ENCODE assay signal across 22 cellular contexts in the genomic region with DNA sequence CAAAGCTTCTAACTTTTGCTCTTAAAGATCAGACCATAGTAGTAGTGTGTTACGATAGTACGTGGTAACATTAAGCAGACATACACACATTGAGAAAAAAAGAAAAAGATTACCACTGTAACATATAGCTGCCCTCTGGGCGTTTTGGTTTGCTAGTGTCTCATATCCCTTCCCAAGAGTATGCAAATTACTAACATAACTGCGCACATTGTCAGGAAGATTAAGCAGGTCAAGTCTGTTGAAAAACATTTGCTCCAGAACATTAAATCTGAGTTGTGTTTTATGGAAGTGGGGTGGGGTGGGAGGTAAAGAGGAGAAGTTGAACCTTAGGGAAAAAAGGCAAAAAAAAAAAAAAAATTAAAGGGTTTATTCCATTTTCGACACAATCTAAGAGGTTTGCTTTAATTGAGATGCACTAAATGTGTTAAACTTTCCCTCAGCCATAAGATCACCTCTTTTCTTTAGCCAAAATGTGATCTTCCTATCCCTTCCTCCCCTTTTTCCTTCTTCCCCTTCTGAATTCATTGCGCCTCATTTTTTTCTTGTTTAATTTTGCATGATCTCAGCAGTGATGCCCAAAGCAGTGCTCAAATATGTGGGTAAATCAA. TPM values are rescaled to one million over a fixed set of nuclear protein-coding genes. Genes with fewer than 3 reads are reported as not detected.
DNase-seq lines count a peak whose midpoint lies in the region; ATAC-seq, FAIRE-seq and TF ChIP-seq lines count a peak whose summit lies in the region.
"Had no signal": no experiment of that assay in that cellular context is flagged by ENCODE, and none has a peak within 500 bp of the region (broad histone marks: within the 10 kb centered on the region; RNA-seq: fewer than 3 reads in every experiment).

No MANE protein-coding gene starts in this region.

- intact Hi-C loops in activated CD4-positive, alpha-beta memory T cell treated with anti-CD3 and anti-CD28 coated beads for 36 hours (cut with micrococcal nuclease): loop anchor here (5.0 kb wide), 2 partner anchors 110 to 280 kb away; a partner anchor contains a TSS
- intact Hi-C loops in Caco-2 (cut with micrococcal nuclease; ENCODE audit: unreplicated experiment): loop anchor here (5.0 to 10.0 kb wide), 2 partner anchors 212 to 315 kb away; no protein-coding TSS in a partner anchor
- intact Hi-C loops in activated T-helper 1 cell treated with anti-CD3 and anti-CD28 coated beads, Interleukin-12 subunit alpha, Interleukin-12 subunit beta, Interleukin-2, Interleukin-4 antibody, amounts not matched to agents 30 ng/mL and 10 ng/mL and 1 ng/mL, durations not matched to agents 14 hours and 24 hours and 36 hours (cut with micrococcal nuclease): loop anchor here (5.0 to 10.0 kb wide), 3 partner anchors 225 to 468 kb away; a partner anchor contains a TSS

- no peak for TF ChIP-seq CTCF in Caco-2 (IDR thresholded peaks at IDR 0.05; ENCODE audit: insufficient read depth in 1 of 2, low read depth in 1 of 2, low read length in 1 of 2, severe bottlenecking in 1 of 2, unreplicated experiment in 1 of 2)
- TF ChIP-seq CTCF in nephron progenitor cell (IDR thresholded peaks at IDR 0.05): no peak

- H3K4me3 ChIP-seq in Caco-2 (ENCODE audit: low read depth, low read length): no peak overlapping the region

- no peaks in the 10 kb centered on the region for H3K27me3 ChIP-seq in Caco-2 (replicated peaks; ENCODE audit: control insufficient read depth, insufficient read depth, low read length)
- H3K27me3 ChIP-seq: MG63, SJCRH30 had no signal

- peaks cover 3% of the 10 kb centered on the region for H3K36me3 Mint-ChIP-seq in activated CD4-positive, alpha-beta memory T cell treated with anti-CD3 and anti-CD28 coated beads, Interleukin-2, amount 10 ng/mL, durations not matched to agents 7 days and 5 days (ENCODE audit: low read depth)
- peaks cover 3% of the 10 kb centered on the region for H3K36me3 Mint-ChIP-seq in activated CD4-positive, alpha-beta memory T cell treated with anti-CD3 and anti-CD28 coated beads for 36 hours
- H3K36me3 Mint-ChIP-seq in Caco-2 (ENCODE audit: insufficient read depth, unreplicated experiment): no peaks in the 10 kb centered on the region
- peaks cover 3% of the 10 kb centered on the region for H3K36me3 Mint-ChIP-seq in activated T-helper 1 cell treated with anti-CD3 and anti-CD28 coated beads, Interleukin-12 subunit alpha, Interleukin-12 subunit beta, Interleukin-2, Interleukin-4 antibody, amounts not matched to agents 30 ng/mL and 10 ng/mL and 1 ng/mL, durations not matched to agents 14 hours and 24 hours and 36 hours (ENCODE audit: low read depth)
- no peaks in the 10 kb centered on the region for H3K36me3 Mint-ChIP-seq in nephron progenitor cell (ENCODE audit: low read depth)
- H3K36me3 Mint-ChIP-seq: naive B cell had no signal

- no peaks in the 10 kb centered on the region for H3K36me3 ChIP-seq in Caco-2 (ENCODE audit: control insufficient read depth, insufficient read depth, low read length)
- H3K36me3 ChIP-seq: MG63, prostate gland, SJCRH30 had no signal

- peaks cover 50% of the 10 kb centered on the region for H3K4me1 Mint-ChIP-seq in activated CD4-positive, alpha-beta memory T cell treated with anti-CD3 and anti-CD28 coated beads, Interleukin-2, amount 10 ng/mL, durations not matched to agents 7 days and 5 days
- peaks cover 42% of the 10 kb centered on the region for H3K4me1 Mint-ChIP-seq in activated CD4-positive, alpha-beta memory T cell treated with anti-CD3 and anti-CD28 coated beads for 36 hours (ENCODE audit: low read depth)
- peaks cover 16% of the 10 kb centered on the region for H3K4me1 Mint-ChIP-seq in Caco-2 (ENCODE audit: low read depth, unreplicated experiment)
- H3K4me1 Mint-ChIP-seq in activated T-helper 1 cell treated with anti-CD3 and anti-CD28 coated beads, Interleukin-12 subunit alpha, Interleukin-12 subunit beta, Interleukin-2, Interleukin-4 antibody, amounts not matched to agents 30 ng/mL and 10 ng/mL and 1 ng/mL, durations not matched to agents 14 hours and 24 hours and 36 hours (ENCODE audit: low read depth): peaks cover 62% of the 10 kb centered on the region
- H3K4me1 Mint-ChIP-seq in nephron progenitor cell: peaks cover 72% of the 10 kb centered on the region

- no peak for ATAC-seq in HG03342 (IDR thresholded peaks at IDR 0.05; ENCODE audit: unreplicated experiment)
- ATAC-seq: activated CD4-positive, alpha-beta T cell treated with anti-CD3 and anti-CD28 coated beads for 36 hours; foreskin keratinocyte had no signal

- no TSS peak for BruUV-seq in Caco-2 (replicated peaks; lab: Mats Ljungman, UMichigan)

- H3K9me3 Mint-ChIP-seq in activated CD4-positive, alpha-beta memory T cell treated with anti-CD3 and anti-CD28 coated beads, Interleukin-2, amount 10 ng/mL, durations not matched to agents 7 days and 5 days: no peaks in the 10 kb centered on the region
- H3K9me3 Mint-ChIP-seq in activated CD4-positive, alpha-beta memory T cell treated with anti-CD3 and anti-CD28 coated beads for 36 hours: no peaks in the 10 kb centered on the region
- no peaks in the 10 kb centered on the region for H3K9me3 Mint-ChIP-seq in Caco-2 (ENCODE audit: unreplicated experiment)
- no peaks in the 10 kb centered on the region for H3K9me3 Mint-ChIP-seq in activated T-helper 1 cell treated with anti-CD3 and anti-CD28 coated beads, Interleukin-12 subunit alpha, Interleukin-12 subunit beta, Interleukin-2, Interleukin-4 antibody, amounts not matched to agents 30 ng/mL and 10 ng/mL and 1 ng/mL, durations not matched to agents 14 hours and 24 hours and 36 hours
- H3K9me3 Mint-ChIP-seq in nephron progenitor cell: no peaks in the 10 kb centered on the region
- H3K9me3 Mint-ChIP-seq: memory B cell, naive B cell had no signal

- POLR2A ChIA-PET in activated CD4-positive, alpha-beta memory T cell treated with anti-CD3 and anti-CD28 coated beads, Interleukin-2, amount 10 ng/mL, durations not matched to agents 7 days and 5 days (lab: Charles Lee): interaction anchor here (0.9 to 2.5 kb wide), 4 partner anchors 22 to 94 kb away, joined by 3 to 9 read pairs (median 4); no protein-coding TSS in a partner anchor
- POLR2A ChIA-PET in activated CD4-positive, alpha-beta memory T cell treated with anti-CD3 and anti-CD28 coated beads for 36 hours (lab: Charles Lee): no interaction called here
- POLR2A ChIA-PET in Caco-2 (lab: Charles Lee): no interaction called here

- no peaks in the 10 kb centered on the region for H3K9me3 ChIP-seq in Caco-2
- H3K9me3 ChIP-seq: A549, MG63, prostate gland, SJCRH30 had no signal

- FAIRE-seq in GM19239 (lab: Jason Lieb, UNC): no peak
- FAIRE-seq: A549, GM12891, urothelium cell line had no signal

- DNase-seq in activated CD4-positive, alpha-beta memory T cell treated with anti-CD3 and anti-CD28 coated beads, Interleukin-2, amount 10 ng/mL, durations not matched to agents 7 days and 5 days: no peak
- DNase-seq in activated CD4-positive, alpha-beta memory T cell treated with anti-CD3 and anti-CD28 coated beads for 36 hours: no peak
- DNase-seq in Caco-2 (no peak), nephron progenitor cell (no peak), GM19239 (ENCODE audit: insufficient read length, low spot score) (no peak)
- no peak for DNase-seq in activated T-helper 1 cell treated with anti-CD3 and anti-CD28 coated beads, Interleukin-12 subunit alpha, Interleukin-12 subunit beta, Interleukin-2, Interleukin-4 antibody, amounts not matched to agents 30 ng/mL and 10 ng/mL and 1 ng/mL, durations not matched to agents 14 hours and 24 hours and 36 hours (ENCODE audit: low spot score)
- DNase-seq in effector CD4-positive, alpha-beta T cell: no peak
- DNase-seq: activated CD4-positive, alpha-beta T cell treated with anti-CD3 and anti-CD28 coated beads for 36 hours; cortex of kidney; foreskin keratinocyte; MG63; naive B cell; NCI-H1694; NCI-H82; SJCRH30; stimulated activated CD4-positive, alpha-beta T cell treated with anti-CD3 and anti-CD28 coated beads, Interleukin-2, amount 100 ng/mL, for 48 hours had no signal

- peak overlapping the region; percentile 16 for H3K4me3 Mint-ChIP-seq in activated CD4-positive, alpha-beta memory T cell treated with anti-CD3 and anti-CD28 coated beads, Interleukin-2, amount 10 ng/mL, durations not matched to agents 7 days and 5 days
- no peak overlapping the region for H3K4me3 Mint-ChIP-seq in activated CD4-positive, alpha-beta memory T cell treated with anti-CD3 and anti-CD28 coated beads for 36 hours
- H3K4me3 Mint-ChIP-seq in Caco-2 (ENCODE audit: unreplicated experiment) (peak overlapping the region; percentile 3), nephron progenitor cell (peak overlapping the region; percentile 86)
- H3K4me3 Mint-ChIP-seq in activated T-helper 1 cell treated with anti-CD3 and anti-CD28 coated beads, Interleukin-12 subunit alpha, Interleukin-12 subunit beta, Interleukin-2, Interleukin-4 antibody, amounts not matched to agents 30 ng/mL and 10 ng/mL and 1 ng/mL, durations not matched to agents 14 hours and 24 hours and 36 hours: peak overlapping the region; percentile 63

- CTCF ChIA-PET in activated CD4-positive, alpha-beta memory T cell treated with anti-CD3 and anti-CD28 coated beads, Interleukin-2, amount 10 ng/mL, durations not matched to agents 7 days and 5 days (lab: Charles Lee): interaction anchor here (1.9 kb wide), 1 partner anchor 12 kb away, joined by 8 read pairs; no protein-coding TSS in a partner anchor
- CTCF ChIA-PET in activated CD4-positive, alpha-beta memory T cell treated with anti-CD3 and anti-CD28 coated beads for 36 hours (lab: Charles Lee): interaction anchor here (0.6 to 2.0 kb wide), 6 partner anchors 74 to 320 kb away, joined by 3 to 9 read pairs (median 3); no protein-coding TSS in a partner anchor
- CTCF ChIA-PET in Caco-2 (lab: Charles Lee): no interaction called here

- peaks cover 26% of the 10 kb centered on the region for H3K4me1 ChIP-seq in Caco-2
- H3K4me1 ChIP-seq: foreskin keratinocyte, prostate gland had no signal

- H3K27ac Mint-ChIP-seq in activated CD4-positive, alpha-beta memory T cell treated with anti-CD3 and anti-CD28 coated beads, Interleukin-2, amount 10 ng/mL, durations not matched to agents 7 days and 5 days: no peak overlapping the region
- H3K27ac Mint-ChIP-seq in activated CD4-positive, alpha-beta memory T cell treated with anti-CD3 and anti-CD28 coated beads for 36 hours: no peak overlapping the region
- H3K27ac Mint-ChIP-seq in Caco-2 (ENCODE audit: unreplicated experiment) (peak overlapping the region; percentile 23), nephron progenitor cell (no peak overlapping the region)
- H3K27ac Mint-ChIP-seq in activated T-helper 1 cell treated with anti-CD3 and anti-CD28 coated beads, Interleukin-12 subunit alpha, Interleukin-12 subunit beta, Interleukin-2, Interleukin-4 antibody, amounts not matched to agents 30 ng/mL and 10 ng/mL and 1 ng/mL, durations not matched to agents 14 hours and 24 hours and 36 hours: no peak overlapping the region
- H3K27ac Mint-ChIP-seq: activated CD4-positive, alpha-beta T cell treated with anti-CD3 and anti-CD28 coated beads for 36 hours; memory B cell had no signal

- peaks cover 7% of the 10 kb centered on the region for H3K27me3 Mint-ChIP-seq in activated CD4-positive, alpha-beta memory T cell treated with anti-CD3 and anti-CD28 coated beads, Interleukin-2, amount 10 ng/mL, durations not matched to agents 7 days and 5 days
- no peaks in the 10 kb centered on the region for H3K27me3 Mint-ChIP-seq in activated CD4-positive, alpha-beta memory T cell treated with anti-CD3 and anti-CD28 coated beads for 36 hours
- H3K27me3 Mint-ChIP-seq in Caco-2 (ENCODE audit: insufficient read depth, unreplicated experiment) (no peaks in the 10 kb centered on the region), nephron progenitor cell (ENCODE audit: low read depth, poor library complexity) (peaks cover 13% of the 10 kb centered on the region)
- H3K27me3 Mint-ChIP-seq in activated T-helper 1 cell treated with anti-CD3 and anti-CD28 coated beads, Interleukin-12 subunit alpha, Interleukin-12 subunit beta, Interleukin-2, Interleukin-4 antibody, amounts not matched to agents 30 ng/mL and 10 ng/mL and 1 ng/mL, durations not matched to agents 14 hours and 24 hours and 36 hours (ENCODE audit: insufficient read depth): peaks cover 20% of the 10 kb centered on the region

RNA-seq across cellular contexts. Expression of a gene that starts 1.5 kb away (rescaled TPM):
- 10 to 100 TPM; 43.0 to 43.7 TPM for total RNA-seq in activated CD4-positive, alpha-beta memory T cell treated with anti-CD3 and anti-CD28 coated beads, Interleukin-2, amount 10 ng/mL, durations not matched to agents 7 days and 5 days
- 10 to 100 TPM; 35.3 to 40.4 TPM for total RNA-seq in activated CD4-positive, alpha-beta memory T cell treated with anti-CD3 and anti-CD28 coated beads for 36 hours
- 43.4 and 47.0 TPM in 2 replicates for total RNA-seq in Caco-2 (2022)
- 57.4 and 59.5 TPM in 2 replicates for total RNA-seq in activated T-helper 1 cell treated with anti-CD3 and anti-CD28 coated beads, Interleukin-12 subunit alpha, Interleukin-12 subunit beta, Interleukin-2, Interleukin-4 antibody, amounts not matched to agents 30 ng/mL and 10 ng/mL and 1 ng/mL, durations not matched to agents 14 hours and 24 hours and 36 hours
